ENCODE assay signal across 8 cellular contexts in the genomic region with DNA sequence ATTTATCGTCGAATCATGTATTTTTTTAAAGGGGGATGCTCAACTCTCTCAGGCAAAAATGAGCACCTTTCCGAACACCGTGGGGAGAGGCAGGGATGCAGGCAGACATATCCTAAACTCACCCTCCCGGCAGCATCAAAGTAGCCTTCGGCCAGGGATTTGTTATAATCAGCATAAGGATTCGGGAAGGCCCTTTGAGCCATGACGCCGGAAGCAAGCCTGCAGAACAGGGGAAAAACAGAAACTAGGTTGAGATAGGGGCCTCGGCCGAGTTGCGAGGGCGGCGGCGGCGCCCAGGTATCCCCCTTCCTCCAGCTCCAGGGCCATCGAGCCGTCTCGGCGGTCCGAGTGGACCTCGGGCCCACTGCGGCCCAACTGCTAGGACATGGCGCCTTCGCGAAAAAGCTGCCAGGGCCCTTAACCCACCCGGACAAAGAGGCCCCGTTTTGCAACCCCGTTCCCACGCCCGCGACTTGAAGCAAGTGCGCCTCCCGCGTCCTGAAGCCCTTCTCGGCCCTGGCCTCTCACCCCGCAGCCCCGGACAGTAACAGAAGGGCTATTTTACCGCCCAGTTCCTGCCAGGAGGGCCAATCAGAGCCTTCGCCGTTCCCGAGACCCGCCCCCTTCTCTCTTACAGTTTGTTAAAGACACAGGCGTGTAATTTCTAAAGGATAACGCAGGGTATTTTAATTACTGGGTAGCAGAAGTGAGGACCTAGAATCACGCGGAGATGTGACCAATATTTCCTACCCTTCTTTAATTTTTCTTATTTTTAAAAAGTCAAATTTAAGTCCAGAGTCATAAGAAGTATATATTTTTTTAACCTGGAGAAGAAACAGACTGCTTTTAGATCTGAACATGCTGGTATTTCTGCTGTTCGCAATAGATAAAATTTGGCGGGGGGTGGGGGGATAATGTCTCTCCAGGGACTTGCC. TPM values are rescaled to one million over a fixed set of nuclear protein-coding genes. Genes with fewer than 3 reads are reported as not detected.
DNase-seq lines count a peak whose midpoint lies in the region; TF ChIP-seq lines count a peak whose summit lies in the region.

A gene with protein sequence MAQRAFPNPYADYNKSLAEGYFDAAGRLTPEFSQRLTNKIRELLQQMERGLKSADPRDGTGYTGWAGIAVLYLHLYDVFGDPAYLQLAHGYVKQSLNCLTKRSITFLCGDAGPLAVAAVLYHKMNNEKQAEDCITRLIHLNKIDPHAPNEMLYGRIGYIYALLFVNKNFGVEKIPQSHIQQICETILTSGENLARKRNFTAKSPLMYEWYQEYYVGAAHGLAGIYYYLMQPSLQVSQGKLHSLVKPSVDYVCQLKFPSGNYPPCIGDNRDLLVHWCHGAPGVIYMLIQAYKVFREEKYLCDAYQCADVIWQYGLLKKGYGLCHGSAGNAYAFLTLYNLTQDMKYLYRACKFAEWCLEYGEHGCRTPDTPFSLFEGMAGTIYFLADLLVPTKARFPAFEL (minus strand): TSS at position 566 of the 935 bp plus-strand sequence. CDS start 363 bp downstream, at position 203.

- H2AFZ ChIP-seq in SK-N-SH (ENCODE audit: low read depth) = peak within 1 kb of the TSS; percentile 96

- no peak for TF ChIP-seq RAD21 in SK-N-SH (IDR thresholded peaks at IDR 0.05; ENCODE audit: low read length)

- peaks cover 13% of the 10 kb centered on the region for H3K79me2 ChIP-seq in SK-N-SH (ENCODE audit: insufficient read depth)

- no peak; the same call in 1 of the 2 replicates for TF ChIP-seq CTCF in SK-N-SH (IDR thresholded peaks at IDR 0.05)

- no peak for TF ChIP-seq EP300 in SK-N-SH (IDR thresholded peaks at IDR 0.05; ENCODE audit: borderline replicate concordance in 1 of 2, low read depth in 1 of 2, low read length in 1 of 2)

- no peaks in the 10 kb centered on the region for H4K20me1 ChIP-seq in SK-N-SH (ENCODE audit: insufficient read depth)

- H3K4me2 ChIP-seq in SK-N-SH = peak within 1 kb of the TSS; percentile 71

- peak within 1 kb of the TSS; percentile 71 to 84 for H3K4me3 ChIP-seq in SK-N-SH (ENCODE audit: low read depth in 2 of 2, low read length in 1 of 2)

- peaks cover 0 to 2% of the 10 kb centered on the region in 2 experiments; a peak in 1 of 4 replicates for H3K4me1 ChIP-seq in SK-N-SH (ENCODE audit: control insufficient read depth in 1 of 2, insufficient read depth in 2 of 2, low read depth in 1 of 2, low read length in 1 of 2)

- H3K36me3 ChIP-seq in SK-N-SH (replicated peaks in 1 of 2; ENCODE audit: control insufficient read depth in 1 of 2, insufficient read depth in 2 of 2, low read length in 1 of 2) = peaks cover 20% of the 10 kb centered on the region in 2 experiments

- POLR2A ChIA-PET in HEK293T (lab: Yijun Ruan, JAX) (no interaction called here), SK-N-SH (lab: Yijun Ruan, JAX) (no interaction called here)

- H3K9me3 ChIP-seq in SK-N-SH = no peaks in the 10 kb centered on the region

- no peaks in the 10 kb centered on the region for H3K9me2 ChIP-seq in SK-N-SH

- WGBS in SK-N-SH (ENCODE audit: low lambda C conversion rate) = 2% methylated on average over 44 of the region's 49 CpGs

- no peaks in the 10 kb centered on the region for H3F3A ChIP-seq in SK-N-SH (replicated peaks; ENCODE audit: insufficient read depth)

- H3K27me3 ChIP-seq in SK-N-SH (ENCODE audit: insufficient read depth) = no peaks in the 10 kb centered on the region

- DNase-seq in GM03348 (ENCODE audit: low spot score) = peak; percentile 96
- peak; percentile 84 for DNase-seq in HEK293T (ENCODE audit: extremely low spot score)
- DNase-seq in MV-4-11 (lab: John Stamatoyannopoulos, UW) = peak; percentile 92
- peak; percentile 93 for DNase-seq in SK-N-SH
- peak; percentile 81 for DNase-seq in activated naive CD4-positive, alpha-beta T cell treated with anti-CD3 and anti-CD28 coated beads, Interleukin-2, amount 50 U/mL, for 16 hours
- peak; percentile 92 for DNase-seq in germinal center (ENCODE audit: low spot score)
- peak; percentile 42 for DNase-seq in non-pigmented ciliary epithelial cell (ENCODE audit: low read depth)
- DNase-seq in superior temporal gyrus (ENCODE audit: extremely low spot score) = peak; percentile 97

- peak within 1 kb of the TSS; percentile 67 to 84 for H3K27ac ChIP-seq in SK-N-SH (ENCODE audit: low read depth in 2 of 2, low read length in 1 of 2)

- CTCF ChIA-PET in HEK293T (lab: Yijun Ruan, JAX) (interaction anchor here (0.9 kb wide), 1 partner anchor 28 kb away, joined by 3 read pairs; no protein-coding TSS in a partner anchor), SK-N-SH (lab: Yijun Ruan, JAX) (interaction anchor here (1.0 to 3.2 kb wide), 4 partner anchors 23 to 32 kb away, joined by 3 to 7 read pairs (median 4); no protein-coding TSS in a partner anchor)

- H3K9ac ChIP-seq in SK-N-SH = peak within 1 kb of the TSS; percentile 73

TF ChIP-seq in HEK293T, 16 proteins besides CTCF, POLR2A, EP300 and RAD21:
- TF ChIP-seq L3MBTL2 (conservative IDR thresholded peaks at IDR 0.05) (peak; percentile 62), NFRKB (IDR thresholded peaks at IDR 0.05) (no peak)

TF ChIP-seq in SK-N-SH, 30 proteins besides CTCF, POLR2A, EP300 and RAD21 (continues in another document):
- TF ChIP-seq NFIC (IDR thresholded peaks at IDR 0.05; ENCODE audit: borderline replicate concordance) (no peak), RXRA (IDR thresholded peaks at IDR 0.05; ENCODE audit: borderline replicate concordance, low read depth) (no peak), GABPA (IDR thresholded peaks at IDR 0.05; ENCODE audit: low read depth) (peak; percentile 63), YY1 (IDR thresholded peaks at IDR 0.05; ENCODE audit: low read depth) (peak; percentile 44; the same call in 1 of the 2 replicates), SMC3 (IDR thresholded peaks at IDR 0.05; ENCODE audit: low read depth, low read length) (no peak), NRF1 (IDR thresholded peaks at IDR 0.05; ENCODE audit: low read depth, low read length) (no peak), FOSL2 (IDR thresholded peaks at IDR 0.05; ENCODE audit: borderline replicate concordance, low read depth) (no peak), MAX (IDR thresholded peaks at IDR 0.05; ENCODE audit: low read depth) (peak; percentile 59; the same call in 1 of the 2 replicates), ZBTB33 (IDR thresholded peaks at IDR 0.05; ENCODE audit: borderline replicate concordance, low read depth) (no peak), JUND (IDR thresholded peaks at IDR 0.05) (no peak), ELF1 (IDR thresholded peaks at IDR 0.05) (no peak), POLR2AphosphoS5 (IDR thresholded peaks at IDR 0.05; ENCODE audit: low read depth, low read length) (peak; percentile 93), CHD2 (IDR thresholded peaks at IDR 0.05; ENCODE audit: low read length, partially characterized antibody) (peak; percentile 34), TCF12 (IDR thresholded peaks at IDR 0.05) (no peak), USF2 (IDR thresholded peaks at IDR 0.05; ENCODE audit: borderline replicate concordance, low read depth, low read length) (no peak), MEF2A (IDR thresholded peaks at IDR 0.05; ENCODE audit: borderline replicate concordance, low read depth) (no peak)
- TF ChIP-seq, protein P1, sequence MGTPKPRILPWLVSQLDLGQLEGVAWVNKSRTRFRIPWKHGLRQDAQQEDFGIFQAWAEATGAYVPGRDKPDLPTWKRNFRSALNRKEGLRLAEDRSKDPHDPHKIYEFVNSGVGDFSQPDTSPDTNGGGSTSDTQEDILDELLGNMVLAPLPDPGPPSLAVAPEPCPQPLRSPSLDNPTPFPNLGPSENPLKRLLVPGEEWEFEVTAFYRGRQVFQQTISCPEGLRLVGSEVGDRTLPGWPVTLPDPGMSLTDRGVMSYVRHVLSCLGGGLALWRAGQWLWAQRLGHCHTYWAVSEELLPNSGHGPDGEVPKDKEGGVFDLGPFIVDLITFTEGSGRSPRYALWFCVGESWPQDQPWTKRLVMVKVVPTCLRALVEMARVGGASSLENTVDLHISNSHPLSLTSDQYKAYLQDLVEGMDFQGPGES (IDR thresholded peaks at IDR 0.05; ENCODE audit: low read depth, low read length) = no peak
- TF ChIP-seq, protein P2, sequence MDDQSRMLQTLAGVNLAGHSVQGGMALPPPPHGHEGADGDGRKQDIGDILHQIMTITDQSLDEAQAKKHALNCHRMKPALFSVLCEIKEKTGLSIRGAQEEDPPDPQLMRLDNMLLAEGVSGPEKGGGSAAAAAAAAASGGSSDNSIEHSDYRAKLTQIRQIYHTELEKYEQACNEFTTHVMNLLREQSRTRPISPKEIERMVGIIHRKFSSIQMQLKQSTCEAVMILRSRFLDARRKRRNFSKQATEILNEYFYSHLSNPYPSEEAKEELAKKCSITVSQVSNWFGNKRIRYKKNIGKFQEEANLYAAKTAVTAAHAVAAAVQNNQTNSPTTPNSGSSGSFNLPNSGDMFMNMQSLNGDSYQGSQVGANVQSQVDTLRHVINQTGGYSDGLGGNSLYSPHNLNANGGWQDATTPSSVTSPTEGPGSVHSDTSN (IDR thresholded peaks at IDR 0.05) = no peak

RNA-seq across cellular contexts. Expression of the gene that starts here (rescaled TPM):
- polyA plus RNA-seq in SK-N-SH (2012; rRNA removed) = 34.3 and 52.6 TPM in 2 replicates
- polyA plus RNA-seq in SK-N-SH (2012; cell fraction: cytosol; rRNA removed) = 42.4 and 45.2 TPM in 2 replicates
- polyA plus RNA-seq in SK-N-SH (2012; cell fraction: nucleus; rRNA removed) = 40.6 and 62.3 TPM in 2 replicates

Comparison
In these comparisons a context has a peak if more than half of its experiments do, and no peak if none do; other contexts are left out.
1. Peak in every context shown above with its lines: DNase-seq, H3K4me3 ChIP-seq and H3K27ac ChIP-seq.
2. DNase-seq: peak in every context shown above with its lines; median percentile 97 in superior temporal gyrus; 96 in GM03348; 93 in SK-N-SH; 92 in MV-4-11; 92 in germinal center; 84 in HEK293T; 81 in activated naive CD4-positive, alpha-beta T cell treated with anti-CD3 and anti-CD28 coated beads, Interleukin-2, amount 50 U/mL, for 16 hours; 42 in non-pigmented ciliary epithelial cell.